20 cellular contexts compared by ENCODE assay signal in the genomic region with DNA sequence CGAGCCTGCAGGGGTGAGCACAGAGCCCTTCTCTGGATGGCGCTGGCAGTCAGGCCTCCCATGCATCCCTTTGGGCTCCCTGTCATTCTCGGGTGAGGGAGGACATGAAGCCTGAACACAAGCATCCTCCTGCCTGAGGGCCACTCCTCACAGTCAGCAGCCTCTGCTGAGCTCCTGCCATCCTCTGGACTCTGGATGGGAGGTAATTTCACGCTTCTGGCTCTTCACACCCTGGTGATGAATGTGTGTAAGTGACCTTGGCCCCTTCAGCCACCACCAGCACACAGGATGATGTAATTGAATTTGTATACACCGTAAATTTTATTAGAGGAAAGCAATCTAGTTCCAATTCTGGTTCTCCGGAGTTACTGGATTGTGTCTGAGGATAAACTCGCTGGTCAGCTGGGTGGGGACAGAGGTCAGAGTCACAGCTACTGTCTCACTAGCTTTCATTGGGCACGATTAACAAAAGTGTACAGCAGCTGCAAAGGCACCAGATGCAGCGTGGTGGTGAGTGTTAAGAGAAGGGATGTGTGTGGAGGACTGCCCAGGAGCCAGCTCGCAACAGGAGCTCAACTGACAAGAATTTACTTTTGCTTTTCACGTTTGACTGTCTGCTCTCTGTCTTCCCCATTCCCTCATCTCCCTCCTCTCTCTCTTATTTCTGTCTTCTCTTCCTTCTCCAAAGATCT.
DNase-seq lines count a peak whose midpoint lies in the region; TF ChIP-seq lines count a peak whose summit lies in the region.
"Had no signal": no experiment of that assay in that cellular context is flagged by ENCODE, and none has a peak within 500 bp of the region (broad histone marks: within the 10 kb centered on the region; RNA-seq: fewer than 3 reads in every experiment).

No MANE protein-coding gene starts in this region.

- in situ Hi-C loops in HAP-1 (cut with MboI; ENCODE audit: low sequenced_read_pairs), result no loop called here

- no peaks in the 10 kb centered on the region for H3K36me3 ChIP-seq in kidney epithelial cell (ENCODE audit: control insufficient read depth, insufficient read depth, low read length)
- H3K36me3 ChIP-seq in HAP-1 (replicated peaks), result no peaks in the 10 kb centered on the region
- H3K36me3 ChIP-seq: ascending aorta, heart left ventricle, upper lobe of left lung had no signal

- H3K4me1 Mint-ChIP-seq in osteocyte (ENCODE audit: unreplicated experiment), result peaks cover 2% of the 10 kb centered on the region
- H3K4me1 Mint-ChIP-seq: activated CD8-positive, alpha-beta memory T cell treated with anti-CD3 and anti-CD28 coated beads, Interleukin-2, amount 10 ng/mL, durations not matched to agents 7 days and 5 days had no signal

- no peaks in the 10 kb centered on the region for H3K27me3 Mint-ChIP-seq in osteocyte (ENCODE audit: unreplicated experiment)
- H3K27me3 Mint-ChIP-seq: activated CD8-positive, alpha-beta memory T cell treated with anti-CD3 and anti-CD28 coated beads, Interleukin-2, amount 10 ng/mL, durations not matched to agents 7 days and 5 days had no signal

- H3K36me3 Mint-ChIP-seq in osteocyte (ENCODE audit: unreplicated experiment), result peaks cover 5% of the 10 kb centered on the region
- H3K36me3 Mint-ChIP-seq: activated CD8-positive, alpha-beta memory T cell treated with anti-CD3 and anti-CD28 coated beads, Interleukin-2, amount 10 ng/mL, durations not matched to agents 7 days and 5 days; activated naive CD4-positive, alpha-beta T cell treated with anti-CD3 and anti-CD28 coated beads, Interleukin-2, amount 50 U/mL, for 72 hours had no signal

- H3K27me3 ChIP-seq in kidney epithelial cell (ENCODE audit: control insufficient read depth, insufficient read depth, low read length), result no peaks in the 10 kb centered on the region
- H3K27me3 ChIP-seq in HAP-1 (ENCODE audit: low read depth), result no peaks in the 10 kb centered on the region
- H3K27me3 ChIP-seq: ascending aorta, heart left ventricle, upper lobe of left lung had no signal

- H3K9me3 ChIP-seq in HAP-1, result no peaks in the 10 kb centered on the region
- H3K9me3 ChIP-seq: ascending aorta, heart left ventricle, upper lobe of left lung had no signal

- DNase-seq in DMS53 (lab: John Stamatoyannopoulos, UW), result peak; percentile 4
- DNase-seq in DMS53 treated with DMSO at 0.1 percent for 48 hours (lab: John Stamatoyannopoulos, UW; ENCODE audit: unreplicated experiment), result no peak
- peak; percentile 71 for DNase-seq in NCI-H69 (lab: John Stamatoyannopoulos, UW)
- DNase-seq in kidney epithelial cell (ENCODE audit: low read depth), result peak; percentile 45
- peak; percentile 55 for DNase-seq in renal cortical epithelial cell (ENCODE audit: low read depth)
- DNase-seq in osteocyte (ENCODE audit: extremely low spot score, unreplicated experiment), result no peak
- no peak for DNase-seq in GM19238 (ENCODE audit: insufficient read length, low spot score)
- no peak for DNase-seq in HAP-1 (ENCODE audit: low spot score in 2 of 2)
- DNase-seq: 8988T; activated CD4-positive, alpha-beta T cell treated with anti-CD3 and anti-CD28 coated beads for 48 hours; activated CD8-positive, alpha-beta memory T cell treated with anti-CD3 and anti-CD28 coated beads, Interleukin-2, amount 10 ng/mL, durations not matched to agents 7 days and 5 days; central memory CD4-positive, alpha-beta T cell; GOT3; heart left ventricle; NCI-H1105 treated with DMSO at 0.1 percent for 48 hours; NCI-H2107; upper lobe of left lung had no signal

- no peak overlapping the region for H3K4me3 Mint-ChIP-seq in osteocyte (ENCODE audit: unreplicated experiment)
- H3K4me3 Mint-ChIP-seq: activated CD8-positive, alpha-beta memory T cell treated with anti-CD3 and anti-CD28 coated beads, Interleukin-2, amount 10 ng/mL, durations not matched to agents 7 days and 5 days; T-helper 1 cell treated with Interleukin-12 subunit alpha and Interleukin-12 subunit beta and Interleukin-4 antibody, amounts not matched to agents 30 μg/mL and 1 μg/mL, for 36 hours had no signal

- H3K9me3 Mint-ChIP-seq in osteocyte (ENCODE audit: unreplicated experiment), result no peaks in the 10 kb centered on the region

- H3K4me3 ChIP-seq in kidney epithelial cell (ENCODE audit: low read depth, low read length) (no peak overlapping the region), HAP-1 (no peak overlapping the region)
- H3K4me3 ChIP-seq: ascending aorta, heart left ventricle, upper lobe of left lung had no signal

- H3K4me1 ChIP-seq in HAP-1, result no peaks in the 10 kb centered on the region
- H3K4me1 ChIP-seq: ascending aorta, upper lobe of left lung had no signal

- H3K27ac Mint-ChIP-seq in osteocyte (ENCODE audit: unreplicated experiment), result no peak overlapping the region
- H3K27ac Mint-ChIP-seq: activated CD8-positive, alpha-beta memory T cell treated with anti-CD3 and anti-CD28 coated beads, Interleukin-2, amount 10 ng/mL, durations not matched to agents 7 days and 5 days; activated naive CD4-positive, alpha-beta T cell treated with anti-CD3 and anti-CD28 coated beads, Interleukin-2, amount 50 U/mL, for 72 hours; T-helper 1 cell treated with Interleukin-12 subunit alpha and Interleukin-12 subunit beta and Interleukin-4 antibody, amounts not matched to agents 30 μg/mL and 1 μg/mL, for 36 hours had no signal

- TF ChIP-seq CTCF in kidney epithelial cell (IDR thresholded peaks at IDR 0.05; ENCODE audit: insufficient read depth, low read length, poor library complexity, severe bottlenecking) (no peak), osteocyte (IDR thresholded peaks at IDR 0.05) (no peak)

Comparison
In these comparisons a context has a peak if more than half of its experiments do, and no peak if none do; other contexts are left out.
1. DNase-seq: peak in DMS53 (single experiment), NCI-H69 (single experiment), kidney epithelial cell (single experiment) and renal cortical epithelial cell (single experiment); none in DMS53 treated with DMSO at 0.1 percent for 48 hours (single experiment), osteocyte (single experiment), GM19238 (single experiment) and HAP-1 (0 of 2).